ENCODE assay signal across 9 cellular contexts in genomic region chr5:16894236-16895057, GRCh38. TPM values are rescaled to one million over a fixed set of nuclear protein-coding genes. Genes with fewer than 3 reads are reported as not detected.
DNase-seq lines count a peak whose midpoint lies in the region; ATAC-seq, FAIRE-seq and TF ChIP-seq lines count a peak whose summit lies in the region.
"Had no signal": no experiment of that assay in that cellular context is flagged by ENCODE, and none has a peak within 500 bp of the region (broad histone marks: within the 10 kb centered on the region; RNA-seq: fewer than 3 reads in every experiment).

No MANE protein-coding gene starts in this region.

- no peak overlapping the region for H2AFZ ChIP-seq in GM23338

- H3K27ac ChIP-seq in GM23338 (ENCODE audit: low read depth), result peak overlapping the region; percentile 62; the same call in 1 of the 2 replicates
- peak overlapping the region; percentile 2 for H3K27ac ChIP-seq in ectodermal cell (ENCODE audit: insufficient read depth, low read depth, low read length, poor library complexity, severe bottlenecking)
- H3K27ac ChIP-seq in pancreas, result peak overlapping the region; percentile 71 to 82 (median 76)

- peaks cover 26% of the 10 kb centered on the region for H3K27me3 Mint-ChIP-seq in GM23338 (ENCODE audit: insufficient read depth, low read depth, poor library complexity)
- H3K27me3 Mint-ChIP-seq: stimulated activated naive CD8-positive, alpha-beta T cell treated with anti-CD3 and anti-CD28 coated beads, Interleukin-15, Interleukin-2, amounts not matched to agents 100 ng/mL and 50 ng/mL, for 24 hours had no signal

- H3K9me2 ChIP-seq in GM23338 (ENCODE audit: insufficient read depth), result no peaks in the 10 kb centered on the region

- peaks cover 71% of the 10 kb centered on the region for H3K4me1 Mint-ChIP-seq in GM23338

- no peaks in the 10 kb centered on the region for H3K36me3 ChIP-seq in GM23338 (ENCODE audit: insufficient read depth)
- H3K36me3 ChIP-seq in ectodermal cell (ENCODE audit: control insufficient read depth, insufficient read depth, low read length), result no peaks in the 10 kb centered on the region
- no peaks in the 10 kb centered on the region for H3K36me3 ChIP-seq in pancreas

- H3F3A ChIP-seq in GM23338 (replicated peaks; ENCODE audit: low read depth), result no peaks in the 10 kb centered on the region

- FAIRE-seq in pancreas (lab: Jason Lieb, UNC), result no peak

- H3K4me3 ChIP-seq in GM23338, result no peak overlapping the region
- no peak overlapping the region for H3K4me3 ChIP-seq in ectodermal cell (ENCODE audit: insufficient read depth, low read depth, low read length)
- no peak overlapping the region for H3K4me3 ChIP-seq in pancreas

- H3K4me1 ChIP-seq in GM23338 (ENCODE audit: insufficient read depth) (peaks cover 60% of the 10 kb centered on the region), ectodermal cell (ENCODE audit: control insufficient read depth, insufficient read depth, low read length) (peaks cover 54% of the 10 kb centered on the region), pancreas (peaks cover 46 to 56% (median 52%) of the 10 kb centered on the region in 3 donors)

- intact Hi-C loops in pancreas (cut with DNase I), result no loop called here

- 79 to 81% methylated on average over 13 of the region's 13 CpGs for WGBS in ectodermal cell, 2 experiments
- 15% methylated on average over 13 of the region's 13 CpGs for WGBS in pancreas, 2 donors

- no peak overlapping the region for H3K4me3 Mint-ChIP-seq in GM23338
- H3K4me3 Mint-ChIP-seq: stimulated activated naive CD8-positive, alpha-beta T cell treated with anti-CD3 and anti-CD28 coated beads, Interleukin-15, Interleukin-2, amounts not matched to agents 100 ng/mL and 50 ng/mL, for 24 hours had no signal

- H4K20me1 ChIP-seq in GM23338 (replicated peaks; ENCODE audit: insufficient read depth), result peaks cover 6% of the 10 kb centered on the region; the same call in 1 of the 2 replicates

- ATAC-seq in GM23338, result peak; percentile 66
- ATAC-seq in pancreas, result peak; percentile 66 to 80 (median 78)
- no peak for ATAC-seq in HG02571 (IDR thresholded peaks at IDR 0.05; ENCODE audit: unreplicated experiment)
- ATAC-seq in HG02852 (IDR thresholded peaks at IDR 0.05; ENCODE audit: unreplicated experiment), result no peak
- no peak for ATAC-seq in HG02885 (IDR thresholded peaks at IDR 0.05; ENCODE audit: poor library complexity, unreplicated experiment)

- H3K79me2 ChIP-seq in GM23338 (replicated peaks; ENCODE audit: insufficient read depth), result peaks cover 92% of the 10 kb centered on the region

- no peak for TF ChIP-seq CTCF in GM23338 (conservative IDR thresholded peaks at IDR 0.05; ENCODE audit: low read depth in 2 of 2)
- no peak for TF ChIP-seq CTCF in pancreas (IDR thresholded peaks at IDR 0.05)

- H3K9me3 Mint-ChIP-seq in GM23338, result no peaks in the 10 kb centered on the region
- H3K9me3 Mint-ChIP-seq: stimulated activated naive CD8-positive, alpha-beta T cell treated with anti-CD3 and anti-CD28 coated beads, Interleukin-15, Interleukin-2, amounts not matched to agents 100 ng/mL and 50 ng/mL, for 24 hours had no signal

- H3K27ac Mint-ChIP-seq in GM23338, result peak overlapping the region; percentile 40
- H3K27ac Mint-ChIP-seq: stimulated activated naive CD8-positive, alpha-beta T cell treated with anti-CD3 and anti-CD28 coated beads, Interleukin-15, Interleukin-2, amounts not matched to agents 100 ng/mL and 50 ng/mL, for 24 hours had no signal

- H3K36me3 Mint-ChIP-seq in GM23338 (ENCODE audit: low read depth), result no peaks in the 10 kb centered on the region

- H3K9me3 ChIP-seq in ectodermal cell (ENCODE audit: control insufficient read depth, low read length), result no peaks in the 10 kb centered on the region
- no peaks in the 10 kb centered on the region for H3K9me3 ChIP-seq in pancreas

- peak overlapping the region; percentile 62 for H3K4me2 ChIP-seq in GM23338

- DNase-seq in GM23338 (ENCODE audit: low spot score) (peak; percentile 42), NCI-H524 treated with DMSO at 0.1 percent for 48 hours (lab: John Stamatoyannopoulos, UW) (peak; percentile 50), pancreas (peak in 3 of 6 donors; percentile 53 to 62 (median 60))
- no peak for DNase-seq in activated CD8-positive, alpha-beta memory T cell treated with anti-CD3 and anti-CD28 coated beads for 24 hours

- H3K27me3 ChIP-seq in GM23338 (ENCODE audit: insufficient read depth) (no peaks in the 10 kb centered on the region), ectodermal cell (ENCODE audit: control insufficient read depth, insufficient read depth, low read length, poor library complexity, severe bottlenecking) (no peaks in the 10 kb centered on the region), pancreas (no peaks in the 10 kb centered on the region)

TF ChIP-seq in GM23338, 12 proteins besides CTCF, POLR2A, EP300 and RAD21:
- TF ChIP-seq EZH2phosphoT487 (IDR thresholded peaks at IDR 0.05; ENCODE audit: unreplicated experiment), result no peak
- TF ChIP-seq EZH2 (IDR thresholded peaks at IDR 0.05; ENCODE audit: low read depth, unreplicated experiment), result no peak
- TF ChIP-seq POLR2AphosphoS5 (IDR thresholded peaks at IDR 0.05; ENCODE audit: low read depth), result no peak
- TF ChIP-seq CREB1 (CRISPR knock-in tag; IDR thresholded peaks at IDR 0.05; ENCODE audit: low read depth), result no peak
- no peak for TF ChIP-seq REST (IDR thresholded peaks at IDR 0.05; ENCODE audit: unreplicated experiment)
- TF ChIP-seq JUNB (IDR thresholded peaks at IDR 0.05; ENCODE audit: unreplicated experiment), result no peak

RNA-seq across cellular contexts. Expression of gene MYO10, which starts 41.6 kb away (rescaled TPM):
- 114 and 119 TPM in 2 replicates for total RNA-seq in GM23338 (2014; rRNA removed; shearing (Covaris generic))
- polyA plus RNA-seq in GM23338 (2016; fragmentation: Nextera tagmentation; extraction: Ambion mirVana) (276 TPM in 2 replicates), pancreas (10 to 100 TPM; 11.5 to 17.5 TPM)
- 84.3 TPM for polyA plus RNA-seq in ectodermal cell (2013, experiment 1 of 4)
- 96.7 TPM for polyA plus RNA-seq in ectodermal cell (2013, experiment 2 of 4)
- polyA plus RNA-seq in ectodermal cell (2013, experiment 3 of 4), result 65.1 TPM
- polyA plus RNA-seq in ectodermal cell (2013, experiment 4 of 4), result 73.8 TPM
- 10 to 100 TPM; 23.8 to 47.3 (median 38.6) TPM for total RNA-seq in pancreas

Comparison
In these comparisons a context has a peak if more than half of its experiments do, and no peak if none do; other contexts are left out.
1. ATAC-seq: peak in GM23338 (single experiment) and pancreas (4 of 4); none in HG02571 (single experiment), HG02852 (single experiment) and HG02885 (single experiment).
2. H3K27ac ChIP-seq: peak in every context shown above with its lines; median percentile 76 in pancreas; 62 in GM23338; 2 in ectodermal cell.